ENCODE assay signal across 8 cellular contexts in genomic region chr17:21125862-21126261, GRCh38. TPM values are rescaled to one million over a fixed set of nuclear protein-coding genes. Genes with fewer than 3 reads are reported as not detected.
DNase-seq lines count a peak whose midpoint lies in the region; ATAC-seq and FAIRE-seq lines count a peak whose summit lies in the region.

No MANE protein-coding gene starts in this region.

- H3F3A ChIP-seq in GM23248 (ENCODE audit: insufficient read depth): no peaks in the 10 kb centered on the region

- FAIRE-seq in frontal cortex (lab: Jason Lieb, UNC): no peak

- WGBS in GM23248 (ENCODE audit: low coverage in 1 of 2, low lambda C conversion rate in 2 of 2, missing lambda C conversion rate in 2 of 2), 2 experiments: 59 to 64% methylated on average over 6 of the region's 6 CpGs

- H3K9me3 ChIP-seq in GM23248 (ENCODE audit: low read depth): no peaks in the 10 kb centered on the region

- H3K36me3 ChIP-seq in GM23248 (ENCODE audit: low read depth): no peaks in the 10 kb centered on the region

- no peaks in the 10 kb centered on the region for H3K27me3 ChIP-seq in GM23248 (replicated peaks; ENCODE audit: insufficient read depth)

- peaks cover 3% of the 10 kb centered on the region; the same call in 1 of the 2 replicates for H3K4me1 ChIP-seq in GM23248 (ENCODE audit: insufficient read depth)

- no peak for DNase-seq in GM23248
- DNase-seq in T-helper 1 cell: peak; percentile 48 to 73 (median 70)
- DNase-seq in central memory CD4-positive, alpha-beta T cell: peak; percentile 74
- peak; percentile 50 for DNase-seq in stimulated activated CD4-positive, alpha-beta T cell treated with anti-CD3 and anti-CD28 coated beads, Interleukin-2, amount 100 ng/mL, for 4 hours (ENCODE audit: low read depth)
- no peak for DNase-seq in NCI-H526 treated with DMSO at 0.1 percent for 48 hours (lab: John Stamatoyannopoulos, UW)
- DNase-seq in NCI-H82 (lab: John Stamatoyannopoulos, UW): no peak
- DNase-seq in frontal cortex (ENCODE audit: low spot score in 2 of 2): no peak

- H3K4me2 ChIP-seq in GM23248 (ENCODE audit: unreplicated experiment): peak overlapping the region; percentile 92

- peaks cover 33% of the 10 kb centered on the region for H3K79me2 ChIP-seq in GM23248 (ENCODE audit: insufficient read depth)

- no peak overlapping the region; the same call in 1 of the 2 replicates for H2AFZ ChIP-seq in GM23248

- no peak for ATAC-seq in GM19455 (IDR thresholded peaks at IDR 0.05; ENCODE audit: unreplicated experiment)

- H3K9ac ChIP-seq in GM23248: no peak overlapping the region

- H3K4me3 ChIP-seq in GM23248: peak overlapping the region; percentile 94

- in situ Hi-C loops in GM23248 (cut with MboI): loop anchor here (10.0 kb wide), 1 partner anchor 139 kb away; no protein-coding TSS in a partner anchor

- no peaks in the 10 kb centered on the region for H3K9me2 ChIP-seq in GM23248 (ENCODE audit: insufficient read depth)

- H3K27ac ChIP-seq in GM23248: no peak overlapping the region

- H4K20me1 ChIP-seq in GM23248 (ENCODE audit: insufficient read depth): no peaks in the 10 kb centered on the region

RNA-seq across cellular contexts. Expression of gene DHRS7B, which starts 0.9 kb away (rescaled TPM):
- 34.7 and 34.8 TPM in 2 replicates for total RNA-seq in GM23248 (2014; rRNA removed; shearing (Covaris generic))
- polyA plus RNA-seq in GM23248 (2016; fragmentation: Nextera tagmentation; extraction: Ambion mirVana): 36.9 and 37.3 TPM in 2 replicates
- 11.4 TPM for total RNA-seq in frontal cortex

Comparison
In these comparisons a context has a peak if more than half of its experiments do, and no peak if none do; other contexts are left out.
1. DNase-seq: peak in T-helper 1 cell (5 of 5), central memory CD4-positive, alpha-beta T cell (single experiment) and stimulated activated CD4-positive, alpha-beta T cell treated with anti-CD3 and anti-CD28 coated beads, Interleukin-2, amount 100 ng/mL, for 4 hours (single experiment); none in GM23248 (single experiment), NCI-H526 treated with DMSO at 0.1 percent for 48 hours (single experiment), NCI-H82 (single experiment) and frontal cortex (0 of 2).